12 cellular contexts compared by ENCODE assay signal in genomic region chr14:103067231-103067954, GRCh38. TPM values are rescaled to one million over a fixed set of nuclear protein-coding genes. Genes with fewer than 3 reads are reported as not detected.
DNase-seq lines count a peak whose midpoint lies in the region; ATAC-seq and TF ChIP-seq lines count a peak whose summit lies in the region.
"Had no signal": no experiment of that assay in that cellular context is flagged by ENCODE, and none has a peak within 500 bp of the region (broad histone marks: within the 10 kb centered on the region; RNA-seq: fewer than 3 reads in every experiment).

No MANE protein-coding gene starts in this region.

- H4K8ac ChIP-seq in IMR-90 (ENCODE audit: low read depth in 2 of 2, low read length in 2 of 2) = no peak overlapping the region

- H3K79me1 ChIP-seq in IMR-90 (ENCODE audit: low read depth in 1 of 2, low read length in 2 of 2) = no peaks in the 10 kb centered on the region

- H3K18ac ChIP-seq in IMR-90 (ENCODE audit: low read depth, low read length) = no peak overlapping the region

- 80% methylated on average over 4 of the region's 8 CpGs; no CpG with 5 or more reads in 1 of the 2 experiments for WGBS in IMR-90 (ENCODE audit: extremely low coverage in 2 of 2, insufficient read length in 1 of 2), 2 experiments
- WGBS in transverse colon (ENCODE audit: low coverage in 1 of 2), 2 donors = 20 to 33% methylated on average over 3 to 8 of the region's 8 CpGs

- H3K9me1 ChIP-seq in IMR-90 (ENCODE audit: insufficient read depth, low read length) = no peaks in the 10 kb centered on the region

- H4K20me1 ChIP-seq in IMR-90 (ENCODE audit: insufficient read depth, low read length) = no peaks in the 10 kb centered on the region; the same call in 1 of the 2 replicates

- TF ChIP-seq RAD21 in IMR-90 (IDR thresholded peaks at IDR 0.05; ENCODE audit: low read length) = no peak

- H2AK9ac ChIP-seq in IMR-90 (replicated peaks; ENCODE audit: low read depth, low read length, poor library complexity) = no peak overlapping the region

- no peak overlapping the region for H4K5ac ChIP-seq in IMR-90 (ENCODE audit: low read depth, low read length)

- no peak overlapping the region for H2BK5ac ChIP-seq in IMR-90 (ENCODE audit: low read depth, low read length, poor library complexity, severe bottlenecking)

- no peaks in the 10 kb centered on the region for H3K27me3 ChIP-seq in IMR-90 (ENCODE audit: control insufficient read depth, insufficient read depth, low read length)
- no peaks in the 10 kb centered on the region for H3K27me3 ChIP-seq in left lung
- H3K27me3 ChIP-seq in transverse colon = no peaks in the 10 kb centered on the region

- H3K9ac ChIP-seq in IMR-90 (ENCODE audit: low read depth, low read length) = no peak overlapping the region

- no peak overlapping the region for H3K4ac ChIP-seq in IMR-90 (ENCODE audit: low read depth, low read length)

- no peak overlapping the region for H2AK5ac ChIP-seq in IMR-90 (ENCODE audit: low read depth, low read length)

- BruUV-seq in IMR-90 (replicated peaks; lab: Mats Ljungman, UMichigan) = no TSS peak

- H3K4me1 ChIP-seq in IMR-90 (ENCODE audit: control insufficient read depth, insufficient read depth, low read length) (peaks cover 2% of the 10 kb centered on the region; the same call in 1 of the 2 replicates), left lung (peaks cover 0 to 30% of the 10 kb centered on the region in 2 donors), transverse colon (peaks cover 15 to 47% (median 26%) of the 10 kb centered on the region in 4 donors)

- no peak overlapping the region for H2AFZ ChIP-seq in IMR-90 (replicated peaks; ENCODE audit: low read length, poor library complexity)

- dilution Hi-C loops in IMR-90 (cut with HindIII; ENCODE audit: low sequenced_read_pairs, unreplicated experiment) = no loop called here

- ATAC-seq in IMR-90 (ENCODE audit: low read depth) (peak; percentile 59), left lung (peak; percentile 58), GM18873 (IDR thresholded peaks at IDR 0.05; ENCODE audit: low FRiP score, unreplicated experiment) (no peak), HG03095 (IDR thresholded peaks at IDR 0.05; ENCODE audit: unreplicated experiment) (no peak), HG03378 (IDR thresholded peaks at IDR 0.05; ENCODE audit: unreplicated experiment) (no peak)

- H3K23ac ChIP-seq in IMR-90 (ENCODE audit: low read depth, low read length) = no peak overlapping the region

- no peak for TF ChIP-seq EP300 in transverse colon (IDR thresholded peaks at IDR 0.05; ENCODE audit: low read depth)

- no peak overlapping the region for H3K4me3 ChIP-seq in IMR-90 (ENCODE audit: insufficient read depth, low read depth, low read length)
- H3K4me3 ChIP-seq in left lung = no peak overlapping the region
- no peak overlapping the region for H3K4me3 ChIP-seq in transverse colon
- H3K4me3 ChIP-seq: SK-N-MC had no signal

- H3K56ac ChIP-seq in IMR-90 (ENCODE audit: extremely low read depth, insufficient read depth, low read length) = no peak overlapping the region

- in situ Hi-C loops in IMR-90 (cut with MboI; ENCODE audit: low sequenced_read_pairs) = no loop called here
- in situ Hi-C loops in transverse colon (cut with MboI; ENCODE audit: low pct_ligation_motif_present in 1 of 4, low pct_unique_long_range_greater_than_20kb in 1 of 4, low sequenced_read_pairs in 3 of 4) = no loop called here

- no peak overlapping the region for H4K91ac ChIP-seq in IMR-90 (ENCODE audit: insufficient read depth, low read depth, low read length)

- H3K27ac ChIP-seq in IMR-90 (ENCODE audit: insufficient read depth, low read length) (no peak overlapping the region), left lung (peak overlapping the region in 1 of 2 donors; percentile 72), transverse colon (peak overlapping the region; percentile 74 to 86 (median 82))
- H3K27ac ChIP-seq: SK-N-MC had no signal

- no peak overlapping the region for H3K4me2 ChIP-seq in IMR-90 (ENCODE audit: low read depth, low read length)

- H3K14ac ChIP-seq in IMR-90 (replicated peaks; ENCODE audit: low read depth, low read length) = no peak overlapping the region

- TF ChIP-seq CTCF in IMR-90 (conservative IDR thresholded peaks at IDR 0.05; ENCODE audit: low read depth, low read length) (no peak), left lung (IDR thresholded peaks at IDR 0.05) (no peak), transverse colon (IDR thresholded peaks at IDR 0.05) (peak in 1 of 5 experiments; percentile 48)

- H3K9me3 ChIP-seq in IMR-90 (ENCODE audit: control insufficient read depth, insufficient read depth, low read length) = no peaks in the 10 kb centered on the region
- no peaks in the 10 kb centered on the region for H3K9me3 ChIP-seq in left lung
- no peaks in the 10 kb centered on the region for H3K9me3 ChIP-seq in transverse colon

- H3K36me3 ChIP-seq in IMR-90 (ENCODE audit: control insufficient read depth, insufficient read depth, low read length) (no peaks in the 10 kb centered on the region), left lung (no peaks in the 10 kb centered on the region), transverse colon (no peaks in the 10 kb centered on the region)

- intact Hi-C loops in IMR-90 (cut with micrococcal nuclease) (no loop called here), left lung (cut with DNase I) (no loop called here), transverse colon (cut with DNase I; ENCODE audit: low total_unique reads) (no loop called here)

- no peak overlapping the region for H2BK20ac ChIP-seq in IMR-90 (ENCODE audit: low read depth, low read length)

- TF ChIP-seq POLR2A in IMR-90 (IDR thresholded peaks at IDR 0.05; ENCODE audit: low read depth, low read length) = no peak
- no peak for TF ChIP-seq POLR2A in transverse colon (IDR thresholded peaks at IDR 0.05)

- CTCF ChIA-PET in IMR-90 (lab: Yijun Ruan, JAX) = interaction anchor here (0.7 kb wide), 1 partner anchor 154 kb away, joined by 3 read pairs; no protein-coding TSS in a partner anchor

- DNase-seq in IMR-90 (peak; percentile 38), dermis blood vessel endothelial cell (peak; percentile 20), left lung (no peak), transverse colon (peak; percentile 58)
- DNase-seq: activated CD8-positive, alpha-beta memory T cell treated with anti-CD3 and anti-CD28 coated beads, Interleukin-2, amount 50 U/mL, for 4 hours; NCI-H1694 treated with DMSO at 0.1 percent for 48 hours; stimulated activated CD4-positive, alpha-beta T cell treated with anti-CD3 and anti-CD28 coated beads, Interleukin-4, amount 100 ng/mL, for 24 hours had no signal

- H2BK120ac ChIP-seq in IMR-90 (ENCODE audit: low read depth, low read length) = no peak overlapping the region

- no peak overlapping the region for H2BK15ac ChIP-seq in IMR-90 (ENCODE audit: low read depth, low read length)

- POLR2A ChIA-PET in IMR-90 (lab: Charles Lee; ENCODE audit: unreplicated experiment) = no interaction called here

TF ChIP-seq in IMR-90, 13 proteins besides CTCF, POLR2A, EP300 and RAD21:
- TF ChIP-seq RCOR1 (IDR thresholded peaks at IDR 0.05; ENCODE audit: insufficient replicate concordance, low read length) (no peak), CEBPB (IDR thresholded peaks at IDR 0.05; ENCODE audit: low read depth, low read length) (peak; percentile 71), MAZ (IDR thresholded peaks at IDR 0.05; ENCODE audit: borderline replicate concordance, low read depth, low read length) (no peak), BHLHE40 (IDR thresholded peaks at IDR 0.05; ENCODE audit: low read depth, low read length) (no peak), SMC3 (IDR thresholded peaks at IDR 0.05; ENCODE audit: low read depth, low read length) (no peak), FOS (IDR thresholded peaks at IDR 0.05; ENCODE audit: low read depth, low read length) (no peak), CHD1 (IDR thresholded peaks at IDR 0.05; ENCODE audit: low read depth, low read length) (no peak), RFX5 (IDR thresholded peaks at IDR 0.05; ENCODE audit: low read depth, low read length) (no peak)

RNA-seq across cellular contexts. Expression of gene CDC42BPB, which starts 10.0 kb away (rescaled TPM):
- total RNA-seq in IMR-90 (2012; rRNA removed) = 48.0 and 49.1 TPM in 2 replicates
- polyA plus RNA-seq in IMR-90 (2012; rRNA removed) = 73.6 and 81.4 TPM in 2 replicates
- 45.7 and 64.7 TPM in 2 replicates for polyA plus RNA-seq in IMR-90 (2012; cell fraction: cytosol; rRNA removed)
- 168 and 207 TPM in 2 replicates for polyA plus RNA-seq in IMR-90 (2012; cell fraction: nucleus; rRNA removed; ENCODE audit: low replicate concordance)
- total RNA-seq in dermis blood vessel endothelial cell = 118 and 175 TPM in 2 replicates
- total RNA-seq in left lung = 10 to 100 TPM; 79.8 to 79.9 TPM
- total RNA-seq in transverse colon = 100 to 1,000 TPM; 109 to 160 (median 123) TPM

RNA-seq across cellular contexts. Expression of gene LBHD2, which starts 16.6 kb away (rescaled TPM):
- total RNA-seq in IMR-90 (2012; rRNA removed) (not detected in 2 replicates), dermis blood vessel endothelial cell (not detected in 2 replicates), left lung (not detected), transverse colon (not detected)
- not detected in 2 replicates for polyA plus RNA-seq in IMR-90 (2012; rRNA removed)
- polyA plus RNA-seq in IMR-90 (2012; cell fraction: cytosol; rRNA removed) = 0.18 TPM in 1 of 2 replicates, not detected in the other
- polyA plus RNA-seq in IMR-90 (2012; cell fraction: nucleus; rRNA removed; ENCODE audit: low replicate concordance) = not detected in 2 replicates
- total RNA-seq: cerebellum had no signal

RNA-seq across cellular contexts. Expression of gene EXOC3L4, which starts 27.1 kb away (rescaled TPM):
- total RNA-seq in IMR-90 (2012; rRNA removed) = not detected in 2 replicates
- not detected in 2 replicates for polyA plus RNA-seq in IMR-90 (2012; rRNA removed)
- 0.14 TPM in 1 of 2 replicates, not detected in the other for polyA plus RNA-seq in IMR-90 (2012; cell fraction: cytosol; rRNA removed)
- 0.72 and 0.85 TPM in 2 replicates for polyA plus RNA-seq in IMR-90 (2012; cell fraction: nucleus; rRNA removed; ENCODE audit: low replicate concordance)
- not detected in 2 replicates for total RNA-seq in dermis blood vessel endothelial cell
- 1 to 10 TPM; 3.0 to 4.0 TPM for total RNA-seq in left lung
- total RNA-seq in transverse colon = 10 to 100 TPM; 15.2 to 49.0 (median 30.3) TPM

RNA-seq across cellular contexts. Expression of gene TNFAIP2, which starts 55.9 kb away (rescaled TPM):
- total RNA-seq in IMR-90 (2012; rRNA removed) (5.0 and 6.3 TPM in 2 replicates), dermis blood vessel endothelial cell (65.1 and 94.6 TPM in 2 replicates), left lung (100 to 1,000 TPM in 1 of 2 donors, 10 to 100 TPM in 1; 76.5 to 237 TPM), transverse colon (10 to 100 TPM; 25.1 to 76.3 (median 52.7) TPM)
- polyA plus RNA-seq in IMR-90 (2012; rRNA removed) = 9.6 and 9.9 TPM in 2 replicates
- 10.7 and 12.7 TPM in 2 replicates for polyA plus RNA-seq in IMR-90 (2012; cell fraction: cytosol; rRNA removed)
- polyA plus RNA-seq in IMR-90 (2012; cell fraction: nucleus; rRNA removed; ENCODE audit: low replicate concordance) = 43.9 and 49.0 TPM in 2 replicates

Comparison
In these comparisons a context has a peak if more than half of its experiments do, and no peak if none do; other contexts are left out.
1. ATAC-seq: peak in IMR-90 (single experiment) and left lung (single experiment); none in GM18873 (single experiment), HG03095 (single experiment) and HG03378 (single experiment).
2. DNase-seq: peak in IMR-90 (single experiment), dermis blood vessel endothelial cell (single experiment) and transverse colon (single experiment); none in left lung (0 of 2).